ENCODE assay signal across 27 cellular contexts in the genomic region with DNA sequence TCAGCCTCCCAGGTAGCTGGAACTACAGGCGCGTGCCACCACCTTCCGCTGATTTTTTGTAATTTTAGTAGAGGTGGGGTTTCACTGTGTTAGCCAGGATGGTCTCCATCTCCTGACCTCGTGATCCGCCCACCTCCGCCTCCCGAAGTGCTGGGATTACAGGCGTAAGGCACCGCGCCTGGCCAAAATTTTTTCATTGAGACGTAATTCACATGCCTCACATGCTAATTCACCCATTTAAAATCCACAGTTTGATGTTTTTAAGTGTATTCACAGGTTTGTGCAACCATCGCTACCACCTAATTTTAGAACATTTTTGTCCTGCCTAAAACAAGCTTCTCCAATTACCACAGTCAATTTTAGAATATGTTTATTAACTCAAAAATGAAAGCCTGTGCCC. TPM values are rescaled to one million over a fixed set of nuclear protein-coding genes. Genes with fewer than 3 reads are reported as not detected.
DNase-seq lines count a peak whose midpoint lies in the region; TF ChIP-seq lines count a peak whose summit lies in the region.
"Had no signal": no experiment of that assay in that cellular context is flagged by ENCODE, and none has a peak within 500 bp of the region (broad histone marks: within the 10 kb centered on the region; RNA-seq: fewer than 3 reads in every experiment).

No MANE protein-coding gene starts in this region.

- H3K9me3 ChIP-seq in trophoblast cell (ENCODE audit: insufficient read depth, low read depth, low read length) (no peaks in the 10 kb centered on the region), stomach (no peaks in the 10 kb centered on the region)
- H3K9me3 ChIP-seq: A549, BE2C, BLaER1, Caco-2 had no signal

- H3K79me1 ChIP-seq in trophoblast cell (ENCODE audit: low read length), result no peaks in the 10 kb centered on the region

- H3K36me3 ChIP-seq in trophoblast cell (ENCODE audit: control insufficient read depth in 1 of 2, insufficient read depth in 2 of 2, low read length in 2 of 2) (no peaks in the 10 kb centered on the region), stomach (no peaks in the 10 kb centered on the region)
- H3K36me3 ChIP-seq: BE2C; BLaER1; BLaER1 treated with 17β-estradiol and CSF1 and Interleukin-3, amounts not matched to agents 10 nM and 100 nM had no signal

- H2BK12ac ChIP-seq in trophoblast cell (ENCODE audit: low read length), result no peak overlapping the region

- no peak overlapping the region for H4K12ac ChIP-seq in trophoblast cell (ENCODE audit: low read depth, low read length)

- no peaks in the 10 kb centered on the region for H3K27me3 ChIP-seq in trophoblast cell (ENCODE audit: insufficient read depth, low read length)
- no peaks in the 10 kb centered on the region for H3K27me3 ChIP-seq in stomach
- H3K27me3 ChIP-seq: BE2C; BLaER1; BLaER1 treated with 17β-estradiol and CSF1 and Interleukin-3, amounts not matched to agents 10 nM and 100 nM had no signal

- H3K4me3 ChIP-seq in trophoblast cell (ENCODE audit: low read depth, low read length) (no peak overlapping the region), stomach (no peak overlapping the region)
- H3K4me3 ChIP-seq: A549; BLaER1; BLaER1 treated with 17β-estradiol and CSF1 and Interleukin-3, amounts not matched to agents 10 nM and 100 nM had no signal

- H3K9ac ChIP-seq in trophoblast cell (ENCODE audit: low read length), result no peak overlapping the region
- H3K9ac ChIP-seq: BLaER1; BLaER1 treated with 17β-estradiol and CSF1 and Interleukin-3, amounts not matched to agents 10 nM and 100 nM had no signal

- TF ChIP-seq CTCF in stomach (IDR thresholded peaks at IDR 0.05), result no peak

- H3K4me2 ChIP-seq in trophoblast cell (ENCODE audit: low read length), result no peak overlapping the region
- H3K4me2 ChIP-seq: A549; BLaER1; BLaER1 treated with 17β-estradiol and CSF1 and Interleukin-3, amounts not matched to agents 10 nM and 100 nM had no signal

- H3K27ac ChIP-seq in trophoblast cell (ENCODE audit: low read depth, low read length), result no peak overlapping the region
- H3K27ac ChIP-seq in stomach, result no peak overlapping the region
- H3K27ac ChIP-seq: 22Rv1; A549; BLaER1; BLaER1 treated with 17β-estradiol and CSF1 and Interleukin-3, amounts not matched to agents 10 nM and 100 nM; C4-2B had no signal

- no peak overlapping the region for H2BK5ac ChIP-seq in trophoblast cell (ENCODE audit: low read depth, low read length, poor library complexity)

- H3K14ac ChIP-seq in trophoblast cell (ENCODE audit: low read length), result no peak overlapping the region

- WGBS in trophoblast cell (ENCODE audit: extremely low coverage, insufficient coverage, insufficient read length), result no CpG with 5 or more reads among the region's 12 CpGs
- 91 to 98% (median 96%) methylated on average over 12 of the region's 12 CpGs for WGBS in stomach, 5 donors

- no peak for TF ChIP-seq EP300 in stomach (IDR thresholded peaks at IDR 0.05)

- H2AFZ ChIP-seq in trophoblast cell (ENCODE audit: insufficient read depth, low read length, poor library complexity), result no peak overlapping the region

- H2AK5ac ChIP-seq in trophoblast cell (ENCODE audit: low read length), result no peak overlapping the region

- H3K4me1 ChIP-seq in trophoblast cell (ENCODE audit: control insufficient read depth in 1 of 2, insufficient read depth in 2 of 2, low read length in 2 of 2) (no peaks in the 10 kb centered on the region), stomach (no peaks in the 10 kb centered on the region)
- H3K4me1 ChIP-seq: A549, BE2C, Caco-2 had no signal

- no peak overlapping the region for H3K4ac ChIP-seq in trophoblast cell (ENCODE audit: low read depth, low read length)

- intact Hi-C loops in stomach (cut with DNase I; ENCODE audit: low total_unique reads), result no loop called here

- no peaks in the 10 kb centered on the region for H3K79me2 ChIP-seq in trophoblast cell (ENCODE audit: control insufficient read depth, insufficient read depth, low read length, poor library complexity)

- H4K91ac ChIP-seq in trophoblast cell (ENCODE audit: low read depth, low read length), result no peak overlapping the region

- H2BK120ac ChIP-seq in trophoblast cell (ENCODE audit: insufficient read depth, low read length, poor library complexity), result no peak overlapping the region

- TF ChIP-seq POLR2A in stomach (IDR thresholded peaks at IDR 0.05), result no peak

- H4K8ac ChIP-seq in trophoblast cell (ENCODE audit: low read depth, low read length), result no peak overlapping the region

- no peak overlapping the region for H3K18ac ChIP-seq in trophoblast cell (ENCODE audit: low read length)

- DNase-seq in trophoblast cell (peak; percentile 66 to 83), stomach (no peak)
- DNase-seq: 8988T; ACHN; AML-193; BE2C; C1 segment of cervical spinal cord; Caco-2; Calu3; CD4-positive, alpha-beta memory T cell; CD4-positive, alpha-beta T cell; CD4-positive, CD25-positive, alpha-beta regulatory T cell; CD8-positive, alpha-beta memory T cell; CD8-positive, alpha-beta T cell; COR-L47; DMS 273 treated with DMSO at 0.1 percent for 48 hours; DMS153; DMS53; DMS79; DMS79 treated with DMSO at 0.1 percent for 48 hours; DND-41; EL had no signal

- H3K23ac ChIP-seq in trophoblast cell (ENCODE audit: low read length), result no peak overlapping the region

RNA-seq across cellular contexts. Expression of gene SELENOT, which starts 37.1 kb away (rescaled TPM):
- polyA plus RNA-seq in trophoblast cell (2013), result 176 and 185 TPM in 2 replicates
- total RNA-seq in stomach, result 100 to 1,000 TPM in 2 of 5 donors, 10 to 100 TPM in 3; 49.7 to 324 (median 63.1) TPM
- polyA plus RNA-seq in stomach, result 10 to 100 TPM; 41.5 to 50.0 (median 41.7) TPM
